In genomic region chr1:27554777-27555699, GRCh38 we compare ENCODE assay signal across 12 cellular contexts. TPM values are rescaled to one million over a fixed set of nuclear protein-coding genes. Genes with fewer than 3 reads are reported as not detected.
DNase-seq lines count a peak whose midpoint lies in the region; FAIRE-seq and TF ChIP-seq lines count a peak whose summit lies in the region.
"Had no signal": no experiment of that assay in that cellular context is flagged by ENCODE, and none has a peak within 500 bp of the region (broad histone marks: within the 10 kb centered on the region; RNA-seq: fewer than 3 reads in every experiment).

No MANE protein-coding gene starts in this region.

- no peaks in the 10 kb centered on the region for H3K9me3 Mint-ChIP-seq in T-helper 1 cell treated with Interleukin-12 subunit alpha and Interleukin-12 subunit beta and Interleukin-4 antibody, amounts not matched to agents 30 μg/mL and 1 μg/mL, for 36 hours
- no peaks in the 10 kb centered on the region for H3K9me3 Mint-ChIP-seq in chondrocyte (ENCODE audit: low read depth)

- peak overlapping the region in 1 of 2 donors; percentile 14 for H3K9ac ChIP-seq in mucosa of rectum (ENCODE audit: low read depth in 1 of 2, low read length in 2 of 2)

- peak overlapping the region; percentile 84 for H3K27ac Mint-ChIP-seq in T-helper 1 cell treated with Interleukin-12 subunit alpha and Interleukin-12 subunit beta and Interleukin-4 antibody, amounts not matched to agents 30 μg/mL and 1 μg/mL, for 36 hours
- H3K27ac Mint-ChIP-seq in chondrocyte (ENCODE audit: unreplicated experiment) = peak overlapping the region; percentile 90

- H3K4me1 ChIP-seq in mucosa of rectum (ENCODE audit: control insufficient read depth in 2 of 2, insufficient read depth in 2 of 2, low read length in 2 of 2) (peaks cover 22 to 24% of the 10 kb centered on the region in 2 donors), thymus (ENCODE audit: control insufficient read depth, insufficient read depth, low read length) (peaks cover 20% of the 10 kb centered on the region)

- H3K4me3 ChIP-seq in mucosa of rectum (ENCODE audit: low read length in 2 of 2) (no peak overlapping the region), thymus (ENCODE audit: low read length) (no peak overlapping the region)

- peaks cover 4 to 9% of the 10 kb centered on the region in 2 donors for H3K36me3 ChIP-seq in mucosa of rectum (ENCODE audit: control insufficient read depth in 2 of 2, insufficient read depth in 2 of 2, low read length in 2 of 2)
- peaks cover 44% of the 10 kb centered on the region for H3K36me3 ChIP-seq in thymus (ENCODE audit: control insufficient read depth, insufficient read depth)

- no peak for FAIRE-seq in RCC 7860 (lab: Jason Lieb, UNC)
- FAIRE-seq: A204.1, endometrium had no signal

- WGBS in thymus = 87% methylated on average over 8 of the region's 8 CpGs

- H3K4me3 Mint-ChIP-seq in T-helper 1 cell treated with Interleukin-12 subunit alpha and Interleukin-12 subunit beta and Interleukin-4 antibody, amounts not matched to agents 30 μg/mL and 1 μg/mL, for 36 hours = no peak overlapping the region
- H3K4me3 Mint-ChIP-seq in chondrocyte (ENCODE audit: unreplicated experiment) = no peak overlapping the region

- H3K27ac ChIP-seq in mucosa of rectum (ENCODE audit: low read depth in 2 of 2, low read length in 2 of 2) (peak overlapping the region; percentile 25 to 38), thymus (ENCODE audit: low read depth) (peak overlapping the region; percentile 48)

- H3K4me1 Mint-ChIP-seq in T-helper 1 cell treated with Interleukin-12 subunit alpha and Interleukin-12 subunit beta and Interleukin-4 antibody, amounts not matched to agents 30 μg/mL and 1 μg/mL, for 36 hours (ENCODE audit: low read depth) = peaks cover 29% of the 10 kb centered on the region
- H3K4me1 Mint-ChIP-seq in chondrocyte (ENCODE audit: low read depth) = peaks cover 50% of the 10 kb centered on the region

- H3K9me3 ChIP-seq in mucosa of rectum (ENCODE audit: control insufficient read depth in 2 of 2, low read length in 2 of 2) (no peaks in the 10 kb centered on the region), thymus (ENCODE audit: control insufficient read depth) (peaks cover 2% of the 10 kb centered on the region)

- TF ChIP-seq CTCF in chondrocyte (IDR thresholded peaks at IDR 0.05) = no peak

- no peaks in the 10 kb centered on the region for H3K27me3 ChIP-seq in mucosa of rectum (ENCODE audit: control insufficient read depth in 2 of 2, insufficient read depth in 2 of 2, low read length in 2 of 2)
- H3K27me3 ChIP-seq in thymus (ENCODE audit: control insufficient read depth, insufficient read depth) = no peaks in the 10 kb centered on the region

- H3K27me3 Mint-ChIP-seq in T-helper 1 cell treated with Interleukin-12 subunit alpha and Interleukin-12 subunit beta and Interleukin-4 antibody, amounts not matched to agents 30 μg/mL and 1 μg/mL, for 36 hours (ENCODE audit: low read depth) = no peaks in the 10 kb centered on the region
- H3K27me3 Mint-ChIP-seq in chondrocyte (ENCODE audit: low read depth) = no peaks in the 10 kb centered on the region

- DNase-seq in T-helper 1 cell = no peak
- DNase-seq in chondrocyte (ENCODE audit: low spot score) = no peak
- no peak for DNase-seq in activated naive CD4-positive, alpha-beta T cell treated with Interleukin-2 at 50 U/mL for 16 hours
- DNase-seq in RCC 7860 (ENCODE audit: low spot score) = no peak
- no peak for DNase-seq in GM03348 (ENCODE audit: low spot score)
- DNase-seq: activated CD8-positive, alpha-beta memory T cell treated with anti-CD3 and anti-CD28 coated beads for 24 hours; stimulated activated CD4-positive, alpha-beta T cell treated with anti-CD3 and anti-CD28 coated beads, Interleukin-4, amount 100 ng/mL, for 4 hours had no signal

- peaks cover 2% of the 10 kb centered on the region for H3K36me3 Mint-ChIP-seq in T-helper 1 cell treated with Interleukin-12 subunit alpha and Interleukin-12 subunit beta and Interleukin-4 antibody, amounts not matched to agents 30 μg/mL and 1 μg/mL, for 36 hours (ENCODE audit: low read depth)
- peaks cover 8% of the 10 kb centered on the region for H3K36me3 Mint-ChIP-seq in chondrocyte (ENCODE audit: low read depth)

RNA-seq across cellular contexts. Expression of gene AHDC1, which starts 48.9 kb away (rescaled TPM):
- 61.6 to 86.7 TPM (median 61.8 TPM) in 3 replicates for total RNA-seq in chondrocyte
- 22.6 TPM for polyA plus RNA-seq in thymus
